In genomic region chr12:29232086-29232485, GRCh38 we compare ENCODE assay signal across 9 cellular contexts.
"Had no signal": no experiment of that assay in that cellular context is flagged by ENCODE, and none has a peak within 500 bp of the region (broad histone marks: within the 10 kb centered on the region; RNA-seq: fewer than 3 reads in every experiment).

No MANE protein-coding gene starts in this region.

- H2AFZ ChIP-seq: GM23248, GM23338 had no signal

- DNase-seq: GM23248, GOT3, H7, H9, HCEC 1CT, HFFc6 had no signal

- H3K4me3 Mint-ChIP-seq: GM23338, H9, HFFc6 had no signal

- H3K27ac ChIP-seq: GM23248 had no signal

- H3K9me3 ChIP-seq: HAP-1 had no signal

- H3K36me3 ChIP-seq: HAP-1 had no signal

- H3K4me2 ChIP-seq: GM23338 had no signal

- H3K27ac Mint-ChIP-seq: GM23338, H9, HFFc6 had no signal

- H3K4me1 ChIP-seq: HAP-1 had no signal

- H3K4me3 ChIP-seq: GM23248, GM23338, HAP-1 had no signal

- H3K9me3 Mint-ChIP-seq: GM23338, H9, HFFc6 had no signal

- ATAC-seq: GM23338, HCT116 had no signal
